8 cellular contexts compared by ENCODE assay signal in genomic region chr11:82718307-82718706, GRCh38. TPM values are rescaled to one million over a fixed set of nuclear protein-coding genes. Genes with fewer than 3 reads are reported as not detected.
DNase-seq lines count a peak whose midpoint lies in the region; ATAC-seq, FAIRE-seq and TF ChIP-seq lines count a peak whose summit lies in the region.

No MANE protein-coding gene starts in this region.

- POLR2A ChIA-PET in MCF 10A (lab: Yijun Ruan, JAX) = interaction anchor here (0.6 to 1.2 kb wide), 3 partner anchors 8 to 538 kb away, joined by 3 to 4 read pairs (median 3); no protein-coding TSS in a partner anchor

- H3K9me1 ChIP-seq in keratinocyte (ENCODE audit: control insufficient read depth, extremely low read depth, insufficient read depth, low read length) = no peaks in the 10 kb centered on the region

- DNase-seq in NCI-H774 (lab: John Stamatoyannopoulos, UW) (peak; percentile 64), MCF 10A (ENCODE audit: unreplicated experiment) (peak; percentile 58), keratinocyte (ENCODE audit: low read depth, low spot score) (no peak), superior temporal gyrus (ENCODE audit: extremely low spot score) (peak; percentile 96), mesenteric fat pad (ENCODE audit: low spot score) (no peak)

- H3K27ac ChIP-seq in 22Rv1 (no peak overlapping the region), keratinocyte (ENCODE audit: control insufficient read depth, insufficient read depth, low read length) (no peak overlapping the region)

- CTCF ChIA-PET in MCF 10A (lab: Yijun Ruan, JAX) = interaction anchor here (0.5 to 6.1 kb wide), 38 partner anchors 9 to 1617 kb away, joined by 3 to 29 read pairs (median 4); partner anchors contain the start of gene DDIAS

- no peaks in the 10 kb centered on the region for H3K9me3 ChIP-seq in keratinocyte (ENCODE audit: control insufficient read depth, low read depth, low read length)

- H3K4me3 ChIP-seq in keratinocyte (ENCODE audit: control insufficient read depth in 2 of 3, extremely low read depth in 1 of 3, insufficient read depth in 2 of 3, low read depth in 1 of 3, low read length in 3 of 3) = no peak overlapping the region

- no peaks in the 10 kb centered on the region for H3K36me3 Mint-ChIP-seq in MCF 10A (ENCODE audit: insufficient read depth, unreplicated experiment)

- no peaks in the 10 kb centered on the region for H3K27me3 ChIP-seq in keratinocyte (ENCODE audit: control insufficient read depth, extremely low read depth, insufficient read depth, low read length)

- dilution Hi-C loops in keratinocyte (cut with MboI; ENCODE audit: extremely low pct_ligation_motif_present, low sequenced_read_pairs) = loop anchor here (25.0 kb wide), 1 partner anchor 1094 kb away; no protein-coding TSS in a partner anchor

- H3K9me3 Mint-ChIP-seq in MCF 10A (ENCODE audit: unreplicated experiment) = no peaks in the 10 kb centered on the region

- TF ChIP-seq CTCF in 22Rv1 (IDR thresholded peaks at IDR 0.05) (peak; percentile 83), MCF 10A (IDR thresholded peaks at IDR 0.05; ENCODE audit: unreplicated experiment) (peak; percentile 60), keratinocyte (optimal IDR thresholded peaks at IDR 0.05 in 1 of 3, IDR thresholded peaks at IDR 0.05 in 1 of 3, conservative IDR thresholded peaks at IDR 0.05 in 1 of 3; ENCODE audit: extremely low read depth in 1 of 3, insufficient read depth in 2 of 3, low read length in 3 of 3) (peak; percentile 53 to 83 (median 67))

- no peaks in the 10 kb centered on the region for H3K4me1 Mint-ChIP-seq in MCF 10A (ENCODE audit: insufficient read depth, unreplicated experiment)

- H4K20me1 ChIP-seq in keratinocyte (ENCODE audit: control insufficient read depth, extremely low read depth, insufficient read depth, low read length) = no peaks in the 10 kb centered on the region

- intact Hi-C loops in MCF 10A (cut with micrococcal nuclease) = loop anchor here (1.0 kb wide), 3 partner anchors 146 to 1098 kb away; no protein-coding TSS in a partner anchor

- no peak overlapping the region for H3K9ac ChIP-seq in keratinocyte (ENCODE audit: control insufficient read depth, extremely low read depth, insufficient read depth, low read length)

- BruUV-seq in MCF 10A (replicated peaks; lab: Mats Ljungman, UMichigan) = no TSS peak

- no peak overlapping the region for H2AFZ ChIP-seq in keratinocyte (ENCODE audit: control insufficient read depth, low read length)

- H3K27me3 Mint-ChIP-seq in MCF 10A (ENCODE audit: insufficient read depth, unreplicated experiment) = no peaks in the 10 kb centered on the region

- peak; percentile 77 for FAIRE-seq in G401.6 (lab: Jason Lieb, UNC)
- peak; percentile 89 for FAIRE-seq in keratinocyte (lab: Jason Lieb, UNC)

- H3K4me1 ChIP-seq in keratinocyte (ENCODE audit: control insufficient read depth, extremely low read depth, insufficient read depth, low read length) = no peaks in the 10 kb centered on the region

- no peaks in the 10 kb centered on the region for H3K36me3 ChIP-seq in keratinocyte (ENCODE audit: control insufficient read depth in 2 of 2, extremely low read depth in 1 of 2, insufficient read depth in 2 of 2, low read length in 2 of 2)

- H3K4me3 Mint-ChIP-seq in MCF 10A (ENCODE audit: unreplicated experiment) = no peak overlapping the region

- no peaks in the 10 kb centered on the region for H3K79me2 ChIP-seq in keratinocyte (ENCODE audit: control insufficient read depth, insufficient read depth, low read length)

- peak; percentile 71 for ATAC-seq in HG02970 (IDR thresholded peaks at IDR 0.05; ENCODE audit: low FRiP score, unreplicated experiment)

- H3K27ac Mint-ChIP-seq in MCF 10A (ENCODE audit: low read depth, unreplicated experiment) = no peak overlapping the region

- no peak overlapping the region for H3K4me2 ChIP-seq in keratinocyte (ENCODE audit: control insufficient read depth, extremely low read depth, insufficient read depth, low read depth, low read length)

RNA-seq across cellular contexts. Expression of gene FAM181B, which starts 15.4 kb away (rescaled TPM):
- total RNA-seq in MCF 10A (2022) (not detected in 2 replicates), mesenteric fat pad (0.19 TPM)
- 0.01 TPM in 2 of 3 replicates, not detected in the other for polyA plus RNA-seq in keratinocyte
- polyA plus RNA-seq in keratinocyte (2011; ENCODE audit: low read depth) = not detected
- polyA plus RNA-seq in keratinocyte (2011; cell fraction: cytosol; rRNA removed) = 0.01 TPM in 1 of 2 replicates, not detected in the other
- polyA plus RNA-seq in keratinocyte (2011; cell fraction: nucleus; rRNA removed) = not detected in 2 replicates
- polyA plus RNA-seq in keratinocyte (2012; ENCODE audit: low replicate concordance) = 0.03 and 0.04 TPM in 2 replicates
- polyA minus RNA-seq in keratinocyte = not detected in 3 replicates
- not detected for polyA minus RNA-seq in keratinocyte (2011; cell fraction: cytosol; rRNA and poly(A)+ RNA removed)
- not detected in 2 replicates for polyA minus RNA-seq in keratinocyte (2011; cell fraction: nucleus; rRNA and poly(A)+ RNA removed)

Comparison
In these comparisons a context has a peak if more than half of its experiments do, and no peak if none do; other contexts are left out.
1. DNase-seq: peak in NCI-H774 (single experiment), MCF 10A (single experiment) and superior temporal gyrus (single experiment); none in keratinocyte (single experiment) and mesenteric fat pad (single experiment).
2. Peak in every context shown above with its lines, with median percentiles within 50 percentile points of each other: CTCF ChIP-seq.